ENCODE assay signal across 12 cellular contexts in the genomic region with DNA sequence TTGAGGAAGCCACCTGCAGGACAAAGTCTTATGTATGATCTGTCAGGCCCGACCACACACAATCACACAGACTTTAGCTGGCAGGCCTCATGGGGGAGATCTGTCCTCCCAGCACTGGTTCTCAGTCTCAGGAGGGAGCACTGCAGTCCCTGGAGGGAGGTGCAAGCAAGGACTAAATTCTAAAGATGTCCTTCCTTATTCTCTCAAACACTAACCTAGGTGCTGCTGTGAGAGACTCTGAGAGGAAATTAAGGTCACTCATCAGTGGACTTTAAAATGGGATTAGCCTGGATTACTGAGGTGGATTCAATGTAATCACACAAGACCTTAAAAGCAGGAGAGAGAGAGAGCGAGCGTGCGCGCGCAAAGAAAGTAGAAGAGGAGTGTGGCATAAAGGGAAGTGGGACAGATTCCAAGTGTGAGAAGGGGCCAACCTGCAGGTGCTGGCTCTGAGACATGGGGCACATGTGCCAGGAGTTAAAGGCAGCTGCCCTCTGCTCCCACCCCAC. TPM values are rescaled to one million over a fixed set of nuclear protein-coding genes. Genes with fewer than 3 reads are reported as not detected.
DNase-seq lines count a peak whose midpoint lies in the region; ATAC-seq and TF ChIP-seq lines count a peak whose summit lies in the region.
"Had no signal": no experiment of that assay in that cellular context is flagged by ENCODE, and none has a peak within 500 bp of the region (broad histone marks: within the 10 kb centered on the region; RNA-seq: fewer than 3 reads in every experiment).

No MANE protein-coding gene starts in this region.

- H3K4me2 ChIP-seq in neural progenitor cell, result peak overlapping the region; percentile 33
- H3K4me2 ChIP-seq: A549 had no signal

- H4K20me1 ChIP-seq in neural progenitor cell (ENCODE audit: low read depth), result peaks cover 63% of the 10 kb centered on the region

- intact Hi-C loops in activated T-helper 1 cell treated with anti-CD3 and anti-CD28 coated beads, Interleukin-12 subunit alpha, Interleukin-12 subunit beta, Interleukin-2, Interleukin-4 antibody, amounts not matched to agents 30 ng/mL and 10 ng/mL and 1 ng/mL, durations not matched to agents 14 hours and 24 hours and 36 hours (cut with micrococcal nuclease), result no loop called here

- H3K4me3 Mint-ChIP-seq in activated T-helper 1 cell treated with anti-CD3 and anti-CD28 coated beads, Interleukin-12 subunit alpha, Interleukin-12 subunit beta, Interleukin-2, Interleukin-4 antibody, amounts not matched to agents 30 ng/mL and 10 ng/mL and 1 ng/mL, durations not matched to agents 14 hours and 24 hours and 36 hours, result no peak overlapping the region
- no peak overlapping the region for H3K4me3 Mint-ChIP-seq in neural progenitor cell
- H3K4me3 Mint-ChIP-seq: HFFc6 had no signal

- H3K9me3 ChIP-seq in neural progenitor cell (ENCODE audit: low read depth), result no peaks in the 10 kb centered on the region
- H3K9me3 ChIP-seq: A549 had no signal

- peak overlapping the region; percentile 80 for H3K27ac ChIP-seq in neural progenitor cell
- H3K27ac ChIP-seq: A549 had no signal

- peak overlapping the region; percentile 59 for H3K27ac Mint-ChIP-seq in activated T-helper 1 cell treated with anti-CD3 and anti-CD28 coated beads, Interleukin-12 subunit alpha, Interleukin-12 subunit beta, Interleukin-2, Interleukin-4 antibody, amounts not matched to agents 30 ng/mL and 10 ng/mL and 1 ng/mL, durations not matched to agents 14 hours and 24 hours and 36 hours
- no peak overlapping the region for H3K27ac Mint-ChIP-seq in neural progenitor cell
- H3K27ac Mint-ChIP-seq: HFFc6 had no signal

- no peaks in the 10 kb centered on the region for H3K27me3 Mint-ChIP-seq in activated T-helper 1 cell treated with anti-CD3 and anti-CD28 coated beads, Interleukin-12 subunit alpha, Interleukin-12 subunit beta, Interleukin-2, Interleukin-4 antibody, amounts not matched to agents 30 ng/mL and 10 ng/mL and 1 ng/mL, durations not matched to agents 14 hours and 24 hours and 36 hours (ENCODE audit: insufficient read depth)
- H3K27me3 Mint-ChIP-seq in neural progenitor cell (ENCODE audit: insufficient read depth, low read depth), result no peaks in the 10 kb centered on the region

- peaks cover 96% of the 10 kb centered on the region for H3K79me2 ChIP-seq in neural progenitor cell (ENCODE audit: low read depth)

- peaks cover 15% of the 10 kb centered on the region for H3F3A ChIP-seq in neural progenitor cell (ENCODE audit: low read depth)

- no peaks in the 10 kb centered on the region for H3K27me3 ChIP-seq in neural progenitor cell

- no peak overlapping the region for H2AFZ ChIP-seq in neural progenitor cell (replicated peaks)

- H3K36me3 Mint-ChIP-seq in activated T-helper 1 cell treated with anti-CD3 and anti-CD28 coated beads, Interleukin-12 subunit alpha, Interleukin-12 subunit beta, Interleukin-2, Interleukin-4 antibody, amounts not matched to agents 30 ng/mL and 10 ng/mL and 1 ng/mL, durations not matched to agents 14 hours and 24 hours and 36 hours (ENCODE audit: low read depth), result peaks cover 18% of the 10 kb centered on the region
- peaks cover 33% of the 10 kb centered on the region for H3K36me3 Mint-ChIP-seq in neural progenitor cell

- H3K4me3 ChIP-seq in neural progenitor cell, result no peak overlapping the region
- H3K4me3 ChIP-seq: A549 had no signal

- ATAC-seq in HG02943 (IDR thresholded peaks at IDR 0.05; ENCODE audit: low read depth, unreplicated experiment), result peak; percentile 83
- no peak for ATAC-seq in HG02973 (IDR thresholded peaks at IDR 0.05; ENCODE audit: unreplicated experiment)
- ATAC-seq in GM21447 (IDR thresholded peaks at IDR 0.05; ENCODE audit: unreplicated experiment), result no peak
- ATAC-seq: A549 had no signal

- H3K9ac ChIP-seq in neural progenitor cell, result peak overlapping the region; percentile 2

- H3K4me1 ChIP-seq in neural progenitor cell, result peaks cover 9% of the 10 kb centered on the region
- H3K4me1 ChIP-seq: A549 had no signal

- peak; percentile 9 for DNase-seq in NCI-H345 (lab: John Stamatoyannopoulos, UW)
- DNase-seq in NCI-H345 treated with DMSO at 0.1 percent for 48 hours (lab: John Stamatoyannopoulos, UW; ENCODE audit: unreplicated experiment), result no peak
- no peak for DNase-seq in activated T-helper 1 cell treated with anti-CD3 and anti-CD28 coated beads, Interleukin-12 subunit alpha, Interleukin-12 subunit beta, Interleukin-2, Interleukin-4 antibody, amounts not matched to agents 30 ng/mL and 10 ng/mL and 1 ng/mL, durations not matched to agents 14 hours and 24 hours and 36 hours (ENCODE audit: low spot score)
- DNase-seq in neural progenitor cell (ENCODE audit: low spot score), result peak; percentile 32
- DNase-seq in stimulated activated CD4-positive, alpha-beta T cell treated with anti-CD3 and anti-CD28 coated beads, Interleukin-4, amount 100 ng/mL, for 4 hours, result no peak
- DNase-seq: HFFc6 had no signal

- H3K9me3 Mint-ChIP-seq in activated T-helper 1 cell treated with anti-CD3 and anti-CD28 coated beads, Interleukin-12 subunit alpha, Interleukin-12 subunit beta, Interleukin-2, Interleukin-4 antibody, amounts not matched to agents 30 ng/mL and 10 ng/mL and 1 ng/mL, durations not matched to agents 14 hours and 24 hours and 36 hours, result no peaks in the 10 kb centered on the region
- H3K9me3 Mint-ChIP-seq in neural progenitor cell, result peaks cover 6% of the 10 kb centered on the region
- H3K9me3 Mint-ChIP-seq: HFFc6 had no signal

- peaks cover 35% of the 10 kb centered on the region for H3K4me1 Mint-ChIP-seq in activated T-helper 1 cell treated with anti-CD3 and anti-CD28 coated beads, Interleukin-12 subunit alpha, Interleukin-12 subunit beta, Interleukin-2, Interleukin-4 antibody, amounts not matched to agents 30 ng/mL and 10 ng/mL and 1 ng/mL, durations not matched to agents 14 hours and 24 hours and 36 hours (ENCODE audit: low read depth)
- H3K4me1 Mint-ChIP-seq in neural progenitor cell, result peaks cover 12% of the 10 kb centered on the region

- H3K36me3 ChIP-seq in neural progenitor cell, result peaks cover 20% of the 10 kb centered on the region

- no peak for TF ChIP-seq CTCF in neural progenitor cell (IDR thresholded peaks at IDR 0.05)

RNA-seq across cellular contexts. Expression of a gene that starts 14.3 kb away (rescaled TPM):
- total RNA-seq in activated T-helper 1 cell treated with anti-CD3 and anti-CD28 coated beads, Interleukin-12 subunit alpha, Interleukin-12 subunit beta, Interleukin-2, Interleukin-4 antibody, amounts not matched to agents 30 ng/mL and 10 ng/mL and 1 ng/mL, durations not matched to agents 14 hours and 24 hours and 36 hours, result 109 and 110 TPM in 2 replicates
- total RNA-seq in neural progenitor cell (ENCODE audit: low replicate concordance), result 351 and 525 TPM in 2 replicates

RNA-seq across cellular contexts. Expression of a gene that starts 26.5 kb away (rescaled TPM):
- 0.03 and 0.05 TPM in 2 replicates for total RNA-seq in activated T-helper 1 cell treated with anti-CD3 and anti-CD28 coated beads, Interleukin-12 subunit alpha, Interleukin-12 subunit beta, Interleukin-2, Interleukin-4 antibody, amounts not matched to agents 30 ng/mL and 10 ng/mL and 1 ng/mL, durations not matched to agents 14 hours and 24 hours and 36 hours
- 0.09 and 1.1 TPM in 2 replicates for total RNA-seq in neural progenitor cell (ENCODE audit: low replicate concordance)
- total RNA-seq: astrocyte, HFFc6, LHCN-M2 had no signal

RNA-seq across cellular contexts. Expression of a gene that starts 48.9 kb away (rescaled TPM):
- total RNA-seq in activated T-helper 1 cell treated with anti-CD3 and anti-CD28 coated beads, Interleukin-12 subunit alpha, Interleukin-12 subunit beta, Interleukin-2, Interleukin-4 antibody, amounts not matched to agents 30 ng/mL and 10 ng/mL and 1 ng/mL, durations not matched to agents 14 hours and 24 hours and 36 hours, result 14.5 and 16.4 TPM in 2 replicates
- total RNA-seq in neural progenitor cell (ENCODE audit: low replicate concordance), result 16.4 and 16.9 TPM in 2 replicates

Comparison
In these comparisons a context has a peak if more than half of its experiments do, and no peak if none do; other contexts are left out.
1. DNase-seq: peak in NCI-H345 (single experiment) and neural progenitor cell (single experiment); none in NCI-H345 treated with DMSO at 0.1 percent for 48 hours (single experiment), activated T-helper 1 cell treated with anti-CD3 and anti-CD28 coated beads, Interleukin-12 subunit alpha, Interleukin-12 subunit beta, Interleukin-2, Interleukin-4 antibody, amounts not matched to agents 30 ng/mL and 10 ng/mL and 1 ng/mL, durations not matched to agents 14 hours and 24 hours and 36 hours (single experiment) and stimulated activated CD4-positive, alpha-beta T cell treated with anti-CD3 and anti-CD28 coated beads, Interleukin-4, amount 100 ng/mL, for 4 hours (0 of 2).